21 cellular contexts compared by ENCODE assay signal in the genomic region with DNA sequence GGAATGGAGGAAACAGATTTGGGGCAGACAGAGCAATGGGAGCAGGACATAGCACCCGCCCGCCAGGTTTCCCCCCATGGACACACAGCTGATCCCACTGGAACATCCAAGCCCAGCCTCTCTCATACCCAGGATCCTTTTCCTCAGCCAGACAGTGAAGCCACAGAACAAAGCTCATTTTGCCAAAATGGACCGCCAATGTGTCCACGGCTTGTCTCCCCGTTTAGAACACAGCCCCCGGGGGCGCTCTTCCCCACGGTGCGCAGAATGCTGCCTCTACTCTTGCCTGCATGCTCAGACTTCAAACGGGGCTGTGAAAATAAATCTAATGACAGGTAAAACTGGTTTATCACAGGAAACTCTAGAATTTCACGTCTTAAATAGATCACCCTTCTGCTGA.
DNase-seq lines count a peak whose midpoint lies in the region; ATAC-seq and TF ChIP-seq lines count a peak whose summit lies in the region.
"Had no signal": no experiment of that assay in that cellular context is flagged by ENCODE, and none has a peak within 500 bp of the region (broad histone marks: within the 10 kb centered on the region; RNA-seq: fewer than 3 reads in every experiment).

No MANE protein-coding gene starts in this region.

- peaks cover 8 to 9% of the 10 kb centered on the region in 2 experiments; a peak in 3 of 4 replicates for H3K4me1 Mint-ChIP-seq in H9
- no peaks in the 10 kb centered on the region for H3K4me1 Mint-ChIP-seq in activated CD4-positive, alpha-beta memory T cell treated with anti-CD3 and anti-CD28 coated beads for 36 hours (ENCODE audit: low read depth)

- H3K56ac ChIP-seq in H9 (ENCODE audit: insufficient read length, low read depth, low read length): no peak overlapping the region

- intact Hi-C loops in activated CD4-positive, alpha-beta memory T cell treated with anti-CD3 and anti-CD28 coated beads for 36 hours (cut with micrococcal nuclease): no loop called here

- H3K9me3 ChIP-seq in DND-41 (ENCODE audit: insufficient read depth, low read length, severe bottlenecking) (no peaks in the 10 kb centered on the region), H9 (ENCODE audit: control insufficient read depth, low read depth, low read length) (no peaks in the 10 kb centered on the region), SK-N-MC (ENCODE audit: low read depth, low read length) (no peaks in the 10 kb centered on the region)
- H3K9me3 ChIP-seq: BLaER1 treated with 17β-estradiol and CSF1 and Interleukin-3, amounts not matched to agents 10 nM and 100 nM; Caco-2; HAP-1 had no signal

- no peak overlapping the region for H2AK5ac ChIP-seq in H9 (ENCODE audit: insufficient read length, low read length)

- no peak for ATAC-seq in DND-41 (ENCODE audit: insufficient read depth, low read depth)

- H3K14ac ChIP-seq in H9 (ENCODE audit: insufficient read depth, low read length): no peak overlapping the region

- H4K5ac ChIP-seq in H9 (ENCODE audit: insufficient read length, low read depth, low read length): no peak overlapping the region

- H3K9me3 Mint-ChIP-seq in H9: peaks cover 2 to 6% of the 10 kb centered on the region in 2 experiments; a peak in 4 of 5 replicates
- H3K9me3 Mint-ChIP-seq in activated CD4-positive, alpha-beta memory T cell treated with anti-CD3 and anti-CD28 coated beads for 36 hours: peaks cover 2% of the 10 kb centered on the region

- H3K79me1 ChIP-seq in H9 (ENCODE audit: insufficient read depth, low read depth, low read length, poor library complexity, severe bottlenecking): no peaks in the 10 kb centered on the region

- H3K18ac ChIP-seq in H9 (ENCODE audit: insufficient read length, low read depth, low read length): no peak overlapping the region

- DNase-seq in DND-41 (no peak), H9 (peak; percentile 41), SK-N-MC (ENCODE audit: low read depth, low spot score) (no peak), islet precursor cell (peak; percentile 37), AG08396 (ENCODE audit: low spot score) (no peak), NCI-H2107 treated with DMSO at 0.1 percent for 48 hours (lab: John Stamatoyannopoulos, UW; ENCODE audit: unreplicated experiment) (no peak), NCI-H2029 treated with DMSO at 0.1 percent for 48 hours (lab: John Stamatoyannopoulos, UW) (no peak)
- DNase-seq in activated CD4-positive, alpha-beta memory T cell treated with anti-CD3 and anti-CD28 coated beads for 36 hours: no peak
- DNase-seq: activated CD4-positive, alpha-beta T cell treated with anti-CD3 and anti-CD28 coated beads, Interleukin-2, amount 50 U/mL, for 4 hours; activated CD4-positive, CD25-positive, alpha-beta regulatory T cell; activated naive CD4-positive, alpha-beta T cell treated with anti-CD3 and anti-CD28 coated beads, Interleukin-2, amount 10 ng/mL, durations not matched to agents 7 days and 5 days; Caco-2; mammary epithelial cell; MM.1S; NCI-H1417; NCI-H2081 treated with DMSO at 0.1 percent for 48 hours; NCI-H446; stimulated activated naive CD4-positive, alpha-beta T cell treated with Interleukin-2 at 50 U/mL for 16 hours; T-helper 9 cell had no signal

- H3K23ac ChIP-seq in H9 (ENCODE audit: insufficient read length, low read depth, low read length): no peak overlapping the region

- no peaks in the 10 kb centered on the region for H3K4me1 ChIP-seq in DND-41 (ENCODE audit: insufficient read depth, low read length)
- H3K4me1 ChIP-seq in H9 (ENCODE audit: insufficient read depth, low read length): no peaks in the 10 kb centered on the region; the same call in 1 of the 2 replicates
- H3K4me1 ChIP-seq: HAP-1 had no signal

- TF ChIP-seq CTCF in DND-41 (IDR thresholded peaks at IDR 0.05; ENCODE audit: borderline replicate concordance, extremely low read depth, low read length, poor library complexity, severe bottlenecking) (peak; percentile 14), H9 (conservative IDR thresholded peaks at IDR 0.05) (peak; percentile 50)

- H3K36me3 ChIP-seq in DND-41 (ENCODE audit: insufficient read depth, low read length) (no peaks in the 10 kb centered on the region), SK-N-MC (ENCODE audit: insufficient read depth, low read length) (no peaks in the 10 kb centered on the region)
- H3K36me3 ChIP-seq: BLaER1 treated with 17β-estradiol and CSF1 and Interleukin-3, amounts not matched to agents 10 nM and 100 nM; HAP-1 had no signal

- no peak overlapping the region for H2BK120ac ChIP-seq in H9 (ENCODE audit: low read depth, low read length, poor library complexity, severe bottlenecking)

- CTCF ChIA-PET in activated CD4-positive, alpha-beta memory T cell treated with anti-CD3 and anti-CD28 coated beads for 36 hours (lab: Charles Lee): no interaction called here

- no peak overlapping the region for H4K8ac ChIP-seq in H9 (replicated peaks; ENCODE audit: insufficient read length, low read depth, low read length)

- no peak overlapping the region for H2BK5ac ChIP-seq in H9 (ENCODE audit: insufficient read length, low read length)

- no peaks in the 10 kb centered on the region for H4K20me1 ChIP-seq in DND-41 (ENCODE audit: insufficient read depth, low read length)
- no peaks in the 10 kb centered on the region for H4K20me1 ChIP-seq in H9 (ENCODE audit: control insufficient read depth, insufficient read depth, insufficient read length)
- H4K20me1 ChIP-seq: BLaER1 treated with 17β-estradiol and CSF1 and Interleukin-3, amounts not matched to agents 10 nM and 100 nM had no signal

- H3K4me3 ChIP-seq in DND-41 (ENCODE audit: low read depth in 1 of 2, low read length in 2 of 2) (no peak overlapping the region), SK-N-MC (no peak overlapping the region)
- H3K4me3 ChIP-seq: BLaER1 treated with 17β-estradiol and CSF1 and Interleukin-3, amounts not matched to agents 10 nM and 100 nM; HAP-1 had no signal

- H3K27me3 ChIP-seq in DND-41 (ENCODE audit: insufficient read depth, low read length, poor library complexity) (no peaks in the 10 kb centered on the region), H9 (ENCODE audit: insufficient read depth, low read length) (no peaks in the 10 kb centered on the region)
- H3K27me3 ChIP-seq: BLaER1 treated with 17β-estradiol and CSF1 and Interleukin-3, amounts not matched to agents 10 nM and 100 nM had no signal

- no peaks in the 10 kb centered on the region for H3K23me2 ChIP-seq in H9 (ENCODE audit: insufficient read length, low read depth, low read length, poor library complexity, severe bottlenecking)

- H2AFZ ChIP-seq in DND-41 (ENCODE audit: low read depth, low read length) (no peak overlapping the region), H9 (ENCODE audit: low read length) (no peak overlapping the region)

- H3T11ph ChIP-seq in H9 (ENCODE audit: low read length): no peak overlapping the region

- H3K9ac ChIP-seq in DND-41 (ENCODE audit: low read depth, low read length): no peak overlapping the region
- H3K9ac ChIP-seq in H9 (ENCODE audit: extremely low read depth, insufficient read length, low read length): no peak overlapping the region
- H3K9ac ChIP-seq in SK-N-MC (ENCODE audit: insufficient read length): peak overlapping the region; percentile 42
- H3K9ac ChIP-seq: BLaER1 treated with 17β-estradiol and CSF1 and Interleukin-3, amounts not matched to agents 10 nM and 100 nM had no signal

- H3K4me2 ChIP-seq in DND-41 (ENCODE audit: insufficient read depth, low read length) (no peak overlapping the region), H9 (ENCODE audit: insufficient read depth, insufficient read length, low read length) (no peak overlapping the region)
- H3K4me2 ChIP-seq: BLaER1 treated with 17β-estradiol and CSF1 and Interleukin-3, amounts not matched to agents 10 nM and 100 nM had no signal

- H4K91ac ChIP-seq in H9 (ENCODE audit: insufficient read length, low read depth, low read length): no peak overlapping the region

- H3K27ac Mint-ChIP-seq in H9: no peak overlapping the region; a peak in 1 of 7 replicates
- H3K27ac Mint-ChIP-seq in activated CD4-positive, alpha-beta memory T cell treated with anti-CD3 and anti-CD28 coated beads for 36 hours: no peak overlapping the region
- H3K27ac Mint-ChIP-seq: activated naive CD4-positive, alpha-beta T cell treated with anti-CD3 and anti-CD28 coated beads, Interleukin-2, amount 10 ng/mL, durations not matched to agents 7 days and 5 days had no signal

- H3K4me3 Mint-ChIP-seq in H9: no peak overlapping the region
- H3K4me3 Mint-ChIP-seq in activated CD4-positive, alpha-beta memory T cell treated with anti-CD3 and anti-CD28 coated beads for 36 hours: no peak overlapping the region
- H3K4me3 Mint-ChIP-seq: activated naive CD4-positive, alpha-beta T cell treated with anti-CD3 and anti-CD28 coated beads, Interleukin-2, amount 10 ng/mL, durations not matched to agents 7 days and 5 days had no signal

- no CpG with 5 or more reads among the region's 11 CpGs for WGBS in H9 (ENCODE audit: extremely low coverage, insufficient read length, low lambda C conversion rate)

- no peak overlapping the region for H3K27ac ChIP-seq in DND-41 (ENCODE audit: low read length)
- H3K27ac ChIP-seq in H9 (ENCODE audit: insufficient read length, low read depth, low read length): no peak overlapping the region
- H3K27ac ChIP-seq in SK-N-MC: peak overlapping the region; percentile 97
- H3K27ac ChIP-seq: BLaER1 treated with 17β-estradiol and CSF1 and Interleukin-3, amounts not matched to agents 10 nM and 100 nM had no signal

- no peak overlapping the region for H2BK12ac ChIP-seq in H9 (ENCODE audit: insufficient read length, low read depth, low read length)

- H2BK15ac ChIP-seq in H9 (ENCODE audit: low read depth, low read length): no peak overlapping the region

- H2BK20ac ChIP-seq in H9 (ENCODE audit: low read depth, low read length, poor library complexity, severe bottlenecking): no peak overlapping the region

- no peak overlapping the region for H3K4ac ChIP-seq in H9 (ENCODE audit: low read depth, low read length)

- H3K79me2 ChIP-seq in DND-41 (ENCODE audit: insufficient read depth, low read length) (no peaks in the 10 kb centered on the region), H9 (ENCODE audit: insufficient read depth, low read length) (no peaks in the 10 kb centered on the region)

- POLR2A ChIA-PET in activated CD4-positive, alpha-beta memory T cell treated with anti-CD3 and anti-CD28 coated beads for 36 hours (lab: Charles Lee): no interaction called here

- peaks cover 0 to 1% (median 0%) of the 10 kb centered on the region in 3 experiments; a peak in 1 of 7 replicates for H3K36me3 Mint-ChIP-seq in H9 (ENCODE audit: insufficient read depth in 1 of 3, low read depth in 3 of 3)
- no peaks in the 10 kb centered on the region for H3K36me3 Mint-ChIP-seq in activated CD4-positive, alpha-beta memory T cell treated with anti-CD3 and anti-CD28 coated beads for 36 hours
- H3K36me3 Mint-ChIP-seq: activated naive CD4-positive, alpha-beta T cell treated with anti-CD3 and anti-CD28 coated beads, Interleukin-2, amount 10 ng/mL, durations not matched to agents 7 days and 5 days had no signal

- H3K27me3 Mint-ChIP-seq in H9 (ENCODE audit: low read depth): no peaks in the 10 kb centered on the region; the same call in 1 of the 2 replicates
- no peaks in the 10 kb centered on the region for H3K27me3 Mint-ChIP-seq in activated CD4-positive, alpha-beta memory T cell treated with anti-CD3 and anti-CD28 coated beads for 36 hours

Comparison
In these comparisons a context has a peak if more than half of its experiments do, and no peak if none do; other contexts are left out.
1. DNase-seq: peak in H9 (single experiment) and islet precursor cell (single experiment); none in DND-41 (single experiment), SK-N-MC (single experiment), AG08396 (single experiment), NCI-H2107 treated with DMSO at 0.1 percent for 48 hours (single experiment), activated CD4-positive, alpha-beta memory T cell treated with anti-CD3 and anti-CD28 coated beads for 36 hours (single experiment) and NCI-H2029 treated with DMSO at 0.1 percent for 48 hours (single experiment).